In the genomic region with DNA sequence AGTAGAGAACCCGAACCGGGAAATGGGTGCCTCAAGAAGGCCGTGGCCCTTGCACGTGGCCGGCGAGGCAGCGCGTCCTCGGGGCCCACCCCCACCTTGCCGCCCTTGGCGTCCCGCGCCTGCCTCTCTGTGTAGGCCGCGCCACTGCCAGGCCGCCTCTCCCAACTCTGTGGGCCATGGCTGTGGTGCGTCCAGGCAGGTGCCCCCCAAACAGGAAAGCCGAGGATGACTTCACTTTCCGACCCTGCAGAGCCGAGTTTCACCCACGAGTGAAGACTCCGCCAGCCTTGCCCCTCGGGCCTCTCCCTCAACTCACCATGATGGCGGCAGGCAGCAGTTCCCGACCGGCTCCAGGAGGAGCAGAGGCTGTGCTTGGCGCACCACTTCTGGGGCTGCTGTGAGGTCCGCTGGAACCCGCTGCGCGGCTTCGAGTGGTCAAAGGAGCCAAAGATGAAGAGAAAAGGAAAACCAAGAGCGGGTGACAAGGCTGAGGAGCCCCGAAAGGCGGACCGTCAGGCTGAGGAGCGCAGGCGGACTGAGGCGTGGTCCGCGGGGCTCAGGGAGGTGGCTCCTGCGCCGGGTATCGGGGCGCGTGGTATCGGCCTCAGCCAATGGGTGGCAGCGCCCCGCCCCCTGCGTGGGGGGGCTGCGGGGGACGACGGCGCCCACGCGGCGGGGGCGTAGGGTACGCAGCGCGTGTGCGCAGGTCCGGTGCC, we compare ENCODE assay signal across 22 cellular contexts. TPM values are rescaled to one million over a fixed set of nuclear protein-coding genes. Genes with fewer than 3 reads are reported as not detected.
A peak's percentile ranks its signal among the peaks of the same experiment; 100 is the strongest.
DNase-seq lines count a peak whose midpoint lies in the region; ATAC-seq, FAIRE-seq and TF ChIP-seq lines count a peak whose summit lies in the region.
"Had no signal": no experiment of that assay in that cellular context is flagged by ENCODE, and none has a peak within 500 bp of the region (broad histone marks: within the 10 kb centered on the region; RNA-seq: fewer than 3 reads in every experiment).

A gene with protein sequence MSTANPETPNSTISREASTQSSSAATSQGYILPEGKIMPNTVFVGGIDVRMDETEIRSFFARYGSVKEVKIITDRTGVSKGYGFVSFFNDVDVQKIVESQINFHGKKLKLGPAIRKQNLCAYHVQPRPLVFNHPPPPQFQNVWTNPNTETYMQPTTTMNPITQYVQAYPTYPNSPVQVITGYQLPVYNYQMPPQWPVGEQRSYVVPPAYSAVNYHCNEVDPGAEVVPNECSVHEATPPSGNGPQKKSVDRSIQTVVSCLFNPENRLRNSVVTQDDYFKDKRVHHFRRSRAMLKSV (minus strand): TSS at position 537 of the 716 bp plus-strand sequence. CDS start 218 bp downstream, at position 319.

- H2BK5ac ChIP-seq in H9 (ENCODE audit: insufficient read length, low read length): no peak within 1 kb of the TSS
- H2BK5ac ChIP-seq in H1 (ENCODE audit: low read depth, low read length): peak within 1 kb of the TSS; percentile 18; the same call in 1 of the 2 replicates
- H2BK5ac ChIP-seq in neuronal stem cell (ENCODE audit: low read length): no peak within 1 kb of the TSS

- WGBS in H9 (ENCODE audit: extremely low coverage, insufficient read length, low lambda C conversion rate): no CpG with 5 or more reads among the region's 63 CpGs
- WGBS in H1 (ENCODE audit: extremely low coverage in 1 of 2, insufficient coverage in 1 of 2, insufficient read length in 1 of 2, insufficient replicate concordance in 2 of 2, low coverage in 1 of 2, low lambda C conversion rate in 2 of 2, missing lambda C conversion rate in 1 of 2), 2 experiments: 95% methylated on average over 44 of the region's 63 CpGs; no CpG with 5 or more reads in 1 of the 2 experiments
- no CpG with 5 or more reads among the region's 63 CpGs for WGBS in neuronal stem cell (ENCODE audit: extremely low coverage in 2 of 2, insufficient read length in 2 of 2, insufficient replicate concordance in 1 of 2), 2 donors

- H4K5ac ChIP-seq in H9 (ENCODE audit: insufficient read length, low read depth, low read length) (no peak within 1 kb of the TSS), H1 (ENCODE audit: insufficient read length, low read depth, low read length) (peak within 1 kb of the TSS; percentile 22)

- H2BK20ac ChIP-seq in H9 (ENCODE audit: low read depth, low read length, poor library complexity, severe bottlenecking) (no peak within 1 kb of the TSS), H1 (ENCODE audit: low read length) (peak within 1 kb of the TSS; percentile 15; the same call in 1 of the 2 replicates)

- H3K4ac ChIP-seq in H9 (ENCODE audit: low read depth, low read length): no peak within 1 kb of the TSS
- no peak within 1 kb of the TSS for H3K4ac ChIP-seq in H1 (replicated peaks; ENCODE audit: insufficient read length, low read depth, low read length)
- H3K4ac ChIP-seq in neuronal stem cell (ENCODE audit: low read length): no peak within 1 kb of the TSS

- no peak for FAIRE-seq in H1 (lab: Jason Lieb, UNC)
- FAIRE-seq: H54, RCC 7860 had no signal

- H2BK12ac ChIP-seq in H9 (ENCODE audit: insufficient read length, low read depth, low read length): no peak within 1 kb of the TSS
- peak within 1 kb of the TSS; percentile 28 for H2BK12ac ChIP-seq in H1 (ENCODE audit: low read depth, low read length)
- peak within 1 kb of the TSS; percentile 30 for H2BK12ac ChIP-seq in neuronal stem cell (ENCODE audit: low read length)

- H3K27ac Mint-ChIP-seq in H9: peak within 1 kb of the TSS in 2 of 3 experiments; percentile 46 to 70; a peak in 6 of 7 replicates
- no peak within 1 kb of the TSS for H3K27ac Mint-ChIP-seq in activated CD8-positive, alpha-beta T cell treated with anti-CD3 and anti-CD28 coated beads for 36 hours
- no peak within 1 kb of the TSS for H3K27ac Mint-ChIP-seq in CD4-positive, alpha-beta T cell
- H3K27ac Mint-ChIP-seq: HFFc6 had no signal

- no peak for ATAC-seq in activated CD8-positive, alpha-beta T cell treated with anti-CD3 and anti-CD28 coated beads for 36 hours
- ATAC-seq in HG03378 (IDR thresholded peaks at IDR 0.05; ENCODE audit: unreplicated experiment): no peak
- no peak for ATAC-seq in CD4-positive, alpha-beta T cell (ENCODE audit: poor library complexity)
- ATAC-seq: Right ventricle myocardium inferior had no signal

- peak; percentile 14 for DNase-seq in GM13977 (ENCODE audit: low spot score)
- no peak for DNase-seq in H9
- DNase-seq in H1 (ENCODE audit: low read depth in 1 of 2, low spot score in 2 of 2): no peak
- DNase-seq in neuronal stem cell (ENCODE audit: low spot score): no peak
- DNase-seq in activated CD8-positive, alpha-beta T cell treated with anti-CD3 and anti-CD28 coated beads for 36 hours: no peak
- no peak for DNase-seq in CD4-positive, alpha-beta T cell
- DNase-seq: BE2C; EL; GF-D8; HFFc6; Kasumi-1; NCI-H1417; NCI-H187; NCI-H748 treated with DMSO at 0.1 percent for 48 hours; NK-92 treated with Interleukin-12 subunit alpha and Interleukin-12 subunit beta, amount 100 ng/mL, for 24 hours had no signal

- H3T11ph ChIP-seq in H9 (ENCODE audit: low read length): no peak within 1 kb of the TSS

- H3K79me2 ChIP-seq in H9 (ENCODE audit: insufficient read depth, low read length): no peaks in the 10 kb centered on the region
- no peaks in the 10 kb centered on the region for H3K79me2 ChIP-seq in H1 (ENCODE audit: control insufficient read depth in 1 of 2, insufficient read depth in 2 of 2, low read length in 2 of 2)

- no peak for TF ChIP-seq POLR2A in H1 (IDR thresholded peaks at IDR 0.05; ENCODE audit: control extremely low read depth in 1 of 2, low read depth in 2 of 2, low read length in 2 of 2)

- no peak within 1 kb of the TSS for H2BK15ac ChIP-seq in H9 (ENCODE audit: low read depth, low read length)
- no peak within 1 kb of the TSS for H2BK15ac ChIP-seq in H1 (ENCODE audit: low read length)
- no peak within 1 kb of the TSS for H2BK15ac ChIP-seq in neuronal stem cell (ENCODE audit: low read length)

- H3K14ac ChIP-seq in H9 (ENCODE audit: insufficient read depth, low read length) (no peak within 1 kb of the TSS; the same call in 1 of the 2 replicates), H1 (ENCODE audit: insufficient read length) (no peak within 1 kb of the TSS), neuronal stem cell (ENCODE audit: low read length) (peak within 1 kb of the TSS; percentile 38)

- H3K23me2 ChIP-seq in H9 (ENCODE audit: insufficient read length, low read depth, low read length, poor library complexity, severe bottlenecking) (no peaks in the 10 kb centered on the region), H1 (ENCODE audit: low read depth, low read length) (no peaks in the 10 kb centered on the region)

- POLR2A ChIA-PET in H1 (lab: Charles Lee; ENCODE audit: partially characterized antibody): no interaction called here
- POLR2A ChIA-PET in activated CD8-positive, alpha-beta T cell treated with anti-CD3 and anti-CD28 coated beads for 36 hours (lab: Charles Lee): no interaction called here
- POLR2A ChIA-PET in CD4-positive, alpha-beta T cell (lab: Charles Lee): no interaction called here

- H3K4me3 ChIP-seq in H1 (ENCODE audit: extremely low read depth in 1 of 4, insufficient read depth in 2 of 4, low read depth in 3 of 4, low read length in 4 of 4) (no peak within 1 kb of the TSS), neuronal stem cell (ENCODE audit: low read length in 2 of 2) (no peak within 1 kb of the TSS)

- in situ Hi-C loops in GM13977 (cut with MboI; ENCODE audit: low pct_unique_long_range_greater_than_20kb, low sequenced_read_pairs, unreplicated experiment): loop anchor here (10.0 kb wide), 1 partner anchor 630 kb away; no protein-coding TSS in a partner anchor

- intact Hi-C loops in activated CD8-positive, alpha-beta T cell treated with anti-CD3 and anti-CD28 coated beads for 36 hours (cut with micrococcal nuclease): loop anchor here (10.0 kb wide), 1 partner anchor 420 kb away; no protein-coding TSS in a partner anchor
- intact Hi-C loops in CD4-positive, alpha-beta T cell (cut with DNase I, micrococcal nuclease): loop anchor here in 1 of 2 experiments (10.0 kb wide), 2 partner anchors 220 to 430 kb away; no protein-coding TSS in a partner anchor

- H3K56ac ChIP-seq in H9 (ENCODE audit: insufficient read length, low read depth, low read length) (no peak within 1 kb of the TSS), H1 (replicated peaks; ENCODE audit: insufficient read length, low read depth, low read length) (no peak within 1 kb of the TSS)

- H4K91ac ChIP-seq in H9 (ENCODE audit: insufficient read length, low read depth, low read length) (no peak within 1 kb of the TSS), H1 (replicated peaks; ENCODE audit: insufficient read length, low read length) (peak within 1 kb of the TSS; percentile 44), neuronal stem cell (ENCODE audit: low read depth, low read length, poor library complexity) (no peak within 1 kb of the TSS)

- H3K36me3 ChIP-seq in H1 (ENCODE audit: control insufficient read depth in 2 of 4, insufficient read depth in 4 of 4, low read length in 3 of 4) (peaks cover 0 to 13% (median 0%) of the 10 kb centered on the region in 4 experiments; a peak in 2 of 8 replicates), neuronal stem cell (replicated peaks in 1 of 2; ENCODE audit: control insufficient read depth in 2 of 2, insufficient read depth in 2 of 2, low read length in 2 of 2) (peaks cover 0 to 1% of the 10 kb centered on the region in 2 donors)
- H3K36me3 ChIP-seq: BE2C had no signal

- no peak for TF ChIP-seq RAD21 in H1 (IDR thresholded peaks at IDR 0.05 in 1 of 2, conservative IDR thresholded peaks at IDR 0.05 in 1 of 2; ENCODE audit: low read depth in 2 of 2, low read length in 2 of 2)

- H2AK5ac ChIP-seq in H9 (ENCODE audit: insufficient read length, low read length): no peak within 1 kb of the TSS
- peak within 1 kb of the TSS; percentile 25; the same call in 1 of the 2 replicates for H2AK5ac ChIP-seq in H1 (ENCODE audit: low read depth, low read length)
- peak within 1 kb of the TSS; percentile 75 for H2AK5ac ChIP-seq in neuronal stem cell (ENCODE audit: low read depth, low read length)

- H3K27me3 ChIP-seq in H9 (ENCODE audit: insufficient read depth, low read length) (no peaks in the 10 kb centered on the region), H1 (replicated peaks in 1 of 4; ENCODE audit: control insufficient read depth in 3 of 4, extremely low read depth in 1 of 4, insufficient read depth in 3 of 4, low read length in 3 of 4) (no peaks in the 10 kb centered on the region), neuronal stem cell (ENCODE audit: control insufficient read depth in 3 of 3, insufficient read depth in 3 of 3, low read depth in 1 of 3, low read length in 3 of 3) (no peaks in the 10 kb centered on the region)
- no peaks in the 10 kb centered on the region for H3K27me3 ChIP-seq in CD4-positive, alpha-beta T cell (ENCODE audit: control insufficient read depth, insufficient read depth, low read length)
- H3K27me3 ChIP-seq: BE2C had no signal

- no peak within 1 kb of the TSS for H3K4me3 Mint-ChIP-seq in H9
- H3K4me3 Mint-ChIP-seq in activated CD8-positive, alpha-beta T cell treated with anti-CD3 and anti-CD28 coated beads for 36 hours: no peak within 1 kb of the TSS
- no peak within 1 kb of the TSS for H3K4me3 Mint-ChIP-seq in CD4-positive, alpha-beta T cell
- H3K4me3 Mint-ChIP-seq: HFFc6 had no signal

- H3K18ac ChIP-seq in H9 (ENCODE audit: insufficient read length, low read depth, low read length) (no peak within 1 kb of the TSS), H1 (ENCODE audit: extremely low read depth, low read length) (no peak within 1 kb of the TSS), neuronal stem cell (ENCODE audit: low read length) (no peak within 1 kb of the TSS)

- H3K23ac ChIP-seq in H9 (ENCODE audit: insufficient read length, low read depth, low read length) (no peak within 1 kb of the TSS), H1 (ENCODE audit: insufficient read length) (no peak within 1 kb of the TSS), neuronal stem cell (ENCODE audit: low read depth, low read length, poor library complexity) (no peak within 1 kb of the TSS)

- H3K36me3 Mint-ChIP-seq in H9 (ENCODE audit: insufficient read depth in 1 of 3, low read depth in 3 of 3): peaks cover 2 to 14% (median 11%) of the 10 kb centered on the region in 3 experiments; a peak in 5 of 7 replicates
- no peaks in the 10 kb centered on the region for H3K36me3 Mint-ChIP-seq in activated CD8-positive, alpha-beta T cell treated with anti-CD3 and anti-CD28 coated beads for 36 hours (ENCODE audit: low read depth)
- H3K36me3 Mint-ChIP-seq in CD4-positive, alpha-beta T cell (ENCODE audit: low read depth): no peaks in the 10 kb centered on the region

- H3K9ac ChIP-seq in H9 (ENCODE audit: extremely low read depth, insufficient read length, low read length): no peak within 1 kb of the TSS
- H3K9ac ChIP-seq in H1 (replicated peaks in 1 of 4; ENCODE audit: extremely low read depth in 1 of 4, low read depth in 3 of 4, low read length in 3 of 4): no peak within 1 kb of the TSS
- H3K9ac ChIP-seq in neuronal stem cell (ENCODE audit: low read depth, low read length, poor library complexity): no peak within 1 kb of the TSS

- H2AFZ ChIP-seq in H9 (ENCODE audit: low read length): no peak within 1 kb of the TSS
- no peak within 1 kb of the TSS for H2AFZ ChIP-seq in H1 (ENCODE audit: low read length)
- H2AFZ ChIP-seq in neuronal stem cell (ENCODE audit: low read length): no peak within 1 kb of the TSS

- H3K27ac ChIP-seq in H9 (ENCODE audit: insufficient read length, low read depth, low read length): no peak within 1 kb of the TSS
- no peak within 1 kb of the TSS for H3K27ac ChIP-seq in H1 (ENCODE audit: low read depth, low read length)
- no peak within 1 kb of the TSS for H3K27ac ChIP-seq in neuronal stem cell (replicated peaks; ENCODE audit: low read length)
- H3K27ac ChIP-seq in CD4-positive, alpha-beta T cell (ENCODE audit: low read depth, low read length): no peak within 1 kb of the TSS

- no peak within 1 kb of the TSS for H3K4me2 ChIP-seq in H9 (ENCODE audit: insufficient read depth, insufficient read length, low read length)
- no peak within 1 kb of the TSS for H3K4me2 ChIP-seq in H1 (ENCODE audit: insufficient read depth in 1 of 2, low read depth in 2 of 2, low read length in 2 of 2)
- H3K4me2 ChIP-seq in neuronal stem cell (ENCODE audit: insufficient read depth, low read length, poor library complexity, severe bottlenecking): no peak within 1 kb of the TSS

- no peaks in the 10 kb centered on the region for H3K9me3 ChIP-seq in H9 (ENCODE audit: control insufficient read depth, low read depth, low read length)
- peaks cover 0 to 16% of the 10 kb centered on the region in 2 experiments; a peak in 1 of 4 replicates for H3K9me3 ChIP-seq in H1 (ENCODE audit: insufficient read depth in 2 of 2, low read depth in 1 of 2, low read length in 1 of 2)
- H3K9me3 ChIP-seq in neuronal stem cell (replicated peaks in 1 of 2; ENCODE audit: control insufficient read depth in 2 of 2, insufficient read depth in 1 of 2, low read depth in 1 of 2, low read length in 2 of 2): peaks cover 0 to 5% of the 10 kb centered on the region in 2 donors
- no peaks in the 10 kb centered on the region for H3K9me3 ChIP-seq in CD4-positive, alpha-beta T cell (ENCODE audit: control insufficient read depth, low read length)
- H3K9me3 ChIP-seq: BE2C had no signal

- CTCF ChIA-PET in H1 (lab: Charles Lee; ENCODE audit: partially characterized antibody): interaction anchor here (1.0 to 1.2 kb wide), 4 partner anchors 41 to 424 kb away, joined by 3 read pairs; no protein-coding TSS in a partner anchor
- CTCF ChIA-PET in activated CD8-positive, alpha-beta T cell treated with anti-CD3 and anti-CD28 coated beads for 36 hours (lab: Charles Lee): no interaction called here
- CTCF ChIA-PET in CD4-positive, alpha-beta T cell (lab: Charles Lee): no interaction called here

- H3K4me1 ChIP-seq in H9 (ENCODE audit: insufficient read depth, low read length) (peaks cover 2% of the 10 kb centered on the region; the same call in 1 of the 2 replicates), H1 (replicated peaks in 1 of 4; ENCODE audit: control insufficient read depth in 3 of 4, insufficient read depth in 4 of 4, low read length in 3 of 4) (peaks cover 0 to 5% (median 4%) of the 10 kb centered on the region in 4 experiments; a peak in 2 of 7 replicates), neuronal stem cell (ENCODE audit: control insufficient read depth in 2 of 2, insufficient read depth in 1 of 2, low read depth in 1 of 2, low read length in 2 of 2) (no peaks in the 10 kb centered on the region)
- H3K4me1 ChIP-seq: BE2C had no signal

- H2BK120ac ChIP-seq in H9 (ENCODE audit: low read depth, low read length, poor library complexity, severe bottlenecking) (no peak within 1 kb of the TSS), H1 (replicated peaks; ENCODE audit: low read depth, low read length) (no peak within 1 kb of the TSS), neuronal stem cell (ENCODE audit: low read depth, low read length) (no peak within 1 kb of the TSS)

- H3K9me3 Mint-ChIP-seq in H9: peaks cover 11% of the 10 kb centered on the region in 2 experiments; a peak in 4 of 5 replicates
- no peaks in the 10 kb centered on the region for H3K9me3 Mint-ChIP-seq in activated CD8-positive, alpha-beta T cell treated with anti-CD3 and anti-CD28 coated beads for 36 hours
- no peaks in the 10 kb centered on the region for H3K9me3 Mint-ChIP-seq in CD4-positive, alpha-beta T cell
- H3K9me3 Mint-ChIP-seq: HFFc6 had no signal

- H3K4me1 Mint-ChIP-seq in H9: peaks cover 52 to 57% of the 10 kb centered on the region in 2 experiments
- peaks cover 2% of the 10 kb centered on the region for H3K4me1 Mint-ChIP-seq in activated CD8-positive, alpha-beta T cell treated with anti-CD3 and anti-CD28 coated beads for 36 hours (ENCODE audit: low read depth)
- H3K4me1 Mint-ChIP-seq in CD4-positive, alpha-beta T cell (ENCODE audit: low read depth): peaks cover 4% of the 10 kb centered on the region

- no peak for TF ChIP-seq EP300 in H1 (IDR thresholded peaks at IDR 0.05; ENCODE audit: borderline replicate concordance in 1 of 2, low read depth in 2 of 2, low read length in 2 of 2)

- H4K8ac ChIP-seq in H9 (replicated peaks; ENCODE audit: insufficient read length, low read depth, low read length): no peak within 1 kb of the TSS
- peak within 1 kb of the TSS; percentile 37 for H4K8ac ChIP-seq in H1 (ENCODE audit: extremely low read depth, insufficient read depth, low read length)
- no peak within 1 kb of the TSS for H4K8ac ChIP-seq in neuronal stem cell (ENCODE audit: low read depth, low read length)

- H4K20me1 ChIP-seq in H9 (ENCODE audit: control insufficient read depth, insufficient read depth, insufficient read length): no peaks in the 10 kb centered on the region
- no peaks in the 10 kb centered on the region for H4K20me1 ChIP-seq in H1 (replicated peaks in 1 of 2; ENCODE audit: control insufficient read depth in 1 of 2, insufficient read depth in 2 of 2, low read length in 2 of 2)

- H3K79me1 ChIP-seq in H9 (ENCODE audit: insufficient read depth, low read depth, low read length, poor library complexity, severe bottlenecking): no peaks in the 10 kb centered on the region
- no peaks in the 10 kb centered on the region for H3K79me1 ChIP-seq in H1 (ENCODE audit: low read depth, low read length)
- no peaks in the 10 kb centered on the region for H3K79me1 ChIP-seq in neuronal stem cell (ENCODE audit: low read depth, low read length)

- TF ChIP-seq CTCF in GM13977 (IDR thresholded peaks at IDR 0.05; ENCODE audit: extremely low read depth, insufficient read depth, missing control alignments) (no peak), H9 (conservative IDR thresholded peaks at IDR 0.05) (no peak), H1 (IDR thresholded peaks at IDR 0.05; ENCODE audit: control extremely low read depth in 1 of 3, insufficient read depth in 1 of 3, low read depth in 1 of 3, low read length in 3 of 3) (no peak)
- TF ChIP-seq CTCF in activated CD8-positive, alpha-beta T cell treated with anti-CD3 and anti-CD28 coated beads for 36 hours (IDR thresholded peaks at IDR 0.05): no peak
- TF ChIP-seq CTCF in CD4-positive, alpha-beta T cell (IDR thresholded peaks at IDR 0.05): no peak

- H3K27me3 Mint-ChIP-seq in H9 (ENCODE audit: low read depth): no peaks in the 10 kb centered on the region
- H3K27me3 Mint-ChIP-seq in activated CD8-positive, alpha-beta T cell treated with anti-CD3 and anti-CD28 coated beads for 36 hours: no peaks in the 10 kb centered on the region
- H3K27me3 Mint-ChIP-seq in CD4-positive, alpha-beta T cell: no peaks in the 10 kb centered on the region

RNA-seq across cellular contexts. Expression of the gene that starts here (rescaled TPM):
- 21.2 and 21.7 TPM in 2 replicates for total RNA-seq in H9 (2021)
- total RNA-seq in H1 (2021; fragmentation: NEBNext Ultra II Directional; extraction: Animal tissue kit (Norgen Biotek cat#: 25700)): 2.3 and 3.4 TPM in 2 replicates
- 1.7 and 5.9 TPM in 2 replicates for polyA plus RNA-seq in H1 (2011; rRNA removed)
- polyA plus RNA-seq in H1 (2011; cell fraction: cytosol; rRNA removed): 3.1 TPM
- 3.0 TPM for polyA plus RNA-seq in H1 (2011; cell fraction: nucleus; rRNA removed)
- 3.9 to 8.2 TPM (median 5.4 TPM) in 4 replicates for polyA plus RNA-seq in H1 (2012, experiment 1 of 2)
- 0.31 TPM for polyA plus RNA-seq in H1 (2012, experiment 2 of 2)
- 1.2 TPM for polyA plus RNA-seq in H1 (2013, experiment 1 of 2)
- polyA plus RNA-seq in H1 (2013, experiment 2 of 2): 1.6 TPM
- 5.1 and 9.7 TPM in 2 replicates for polyA minus RNA-seq in H1 (2011; rRNA and poly(A)+ RNA removed)
- 3.3 TPM for polyA minus RNA-seq in H1 (2011; cell fraction: cytosol; rRNA and poly(A)+ RNA removed)
- polyA minus RNA-seq in H1 (2011; cell fraction: nucleus; rRNA and poly(A)+ RNA removed): 6.1 TPM
- 0.07 TPM for polyA plus RNA-seq in neuronal stem cell (2013, experiment 1 of 2)
- polyA plus RNA-seq in neuronal stem cell (2013, experiment 2 of 2): not detected
- not detected for total RNA-seq in activated CD8-positive, alpha-beta T cell treated with anti-CD3 and anti-CD28 coated beads for 36 hours
- not detected for total RNA-seq in CD4-positive, alpha-beta T cell
- total RNA-seq: A673, HFFc6, MCF 10A, Right ventricle myocardium inferior, SK-MEL-5 had no signal

Comparison
In these comparisons a context has a peak if more than half of its experiments do, and no peak if none do; other contexts are left out.
1. H3K27ac Mint-ChIP-seq: peak in H9 (2 of 3); none in activated CD8-positive, alpha-beta T cell treated with anti-CD3 and anti-CD28 coated beads for 36 hours (single experiment) and CD4-positive, alpha-beta T cell (single experiment).